Comparison of ENCODE assay signal across 1 cellular context in genomic region chr7:29657856-29658255, GRCh38.
TF ChIP-seq lines count a peak whose summit lies in the region.

No MANE protein-coding gene starts in this region.

TF ChIP-seq in K562, 482 proteins besides CTCF, POLR2A, EP300 and RAD21 (continued from another document):
- TF ChIP-seq, protein P1, sequence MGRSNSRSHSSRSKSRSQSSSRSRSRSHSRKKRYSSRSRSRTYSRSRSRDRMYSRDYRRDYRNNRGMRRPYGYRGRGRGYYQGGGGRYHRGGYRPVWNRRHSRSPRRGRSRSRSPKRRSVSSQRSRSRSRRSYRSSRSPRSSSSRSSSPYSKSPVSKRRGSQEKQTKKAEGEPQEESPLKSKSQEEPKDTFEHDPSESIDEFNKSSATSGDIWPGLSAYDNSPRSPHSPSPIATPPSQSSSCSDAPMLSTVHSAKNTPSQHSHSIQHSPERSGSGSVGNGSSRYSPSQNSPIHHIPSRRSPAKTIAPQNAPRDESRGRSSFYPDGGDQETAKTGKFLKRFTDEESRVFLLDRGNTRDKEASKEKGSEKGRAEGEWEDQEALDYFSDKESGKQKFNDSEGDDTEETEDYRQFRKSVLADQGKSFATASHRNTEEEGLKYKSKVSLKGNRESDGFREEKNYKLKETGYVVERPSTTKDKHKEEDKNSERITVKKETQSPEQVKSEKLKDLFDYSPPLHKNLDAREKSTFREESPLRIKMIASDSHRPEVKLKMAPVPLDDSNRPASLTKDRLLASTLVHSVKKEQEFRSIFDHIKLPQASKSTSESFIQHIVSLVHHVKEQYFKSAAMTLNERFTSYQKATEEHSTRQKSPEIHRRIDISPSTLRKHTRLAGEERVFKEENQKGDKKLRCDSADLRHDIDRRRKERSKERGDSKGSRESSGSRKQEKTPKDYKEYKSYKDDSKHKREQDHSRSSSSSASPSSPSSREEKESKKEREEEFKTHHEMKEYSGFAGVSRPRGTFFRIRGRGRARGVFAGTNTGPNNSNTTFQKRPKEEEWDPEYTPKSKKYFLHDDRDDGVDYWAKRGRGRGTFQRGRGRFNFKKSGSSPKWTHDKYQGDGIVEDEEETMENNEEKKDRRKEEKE (IDR thresholded peaks at IDR 0.05; ENCODE audit: borderline replicate concordance in 1 of 2, control insufficient read depth in 1 of 2, low read depth in 2 of 2, low read length in 1 of 2) = no peak
- TF ChIP-seq ZNF57 (CRISPR knock-in tag; IDR thresholded peaks at IDR 0.05) (no peak), XRCC3 (IDR thresholded peaks at IDR 0.05) (no peak)
TF ChIP-seq in K562: peak in this region for 0.
